In the genomic region with DNA sequence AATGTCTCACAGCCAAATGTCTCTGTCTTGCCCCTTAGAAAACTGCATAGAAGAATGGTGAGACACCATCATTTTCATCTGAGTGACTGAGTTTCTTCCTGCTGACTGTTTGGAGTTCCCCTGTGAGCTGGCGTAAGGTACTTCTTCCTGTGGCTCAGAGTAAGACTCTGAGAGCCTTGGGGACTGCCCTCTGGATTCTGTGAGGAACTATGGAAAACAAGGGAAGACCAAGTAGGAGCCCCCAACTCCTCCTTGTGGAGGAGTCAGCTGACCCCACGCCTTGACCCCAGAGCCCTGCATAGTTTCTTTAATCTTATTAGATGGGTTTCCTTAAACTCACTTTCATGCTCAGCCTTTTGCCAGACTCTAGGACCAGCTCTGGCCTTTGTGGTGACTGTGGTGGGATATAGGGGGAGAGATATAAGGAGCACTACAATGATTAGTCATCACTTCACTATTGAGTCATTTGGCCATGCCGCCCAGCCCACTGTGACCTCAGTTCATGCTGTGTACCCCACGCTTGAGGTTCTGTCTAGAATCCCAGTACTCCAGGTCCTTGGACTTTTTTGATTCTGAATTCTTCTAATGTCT, we compare ENCODE assay signal across 9 cellular contexts. TPM values are rescaled to one million over a fixed set of nuclear protein-coding genes. Genes with fewer than 3 reads are reported as not detected.
DNase-seq lines count a peak whose midpoint lies in the region; TF ChIP-seq lines count a peak whose summit lies in the region.
"Had no signal": no experiment of that assay in that cellular context is flagged by ENCODE, and none has a peak within 500 bp of the region (broad histone marks: within the 10 kb centered on the region; RNA-seq: fewer than 3 reads in every experiment).

No MANE protein-coding gene starts in this region.

- H3K27ac ChIP-seq in substantia nigra (ENCODE audit: low read depth, low read length, poor library complexity, severe bottlenecking) = no peak overlapping the region

- peak; percentile 57 for DNase-seq in GM12864 (ENCODE audit: low read depth)
- peak; percentile 66 for DNase-seq in HCEC 1CT
- peak; percentile 74 for DNase-seq in NCI-H226
- DNase-seq in activated effector memory CD4-positive, alpha-beta T cell treated with Interleukin-2 at 50 U/mL for 16 hours = peak; percentile 18
- no peak for DNase-seq in osteocyte (ENCODE audit: extremely low spot score, unreplicated experiment)
- DNase-seq in anterior cingulate cortex (lab: John Stamatoyannopoulos, UW) = no peak
- DNase-seq in substantia nigra (lab: John Stamatoyannopoulos, UW) = no peak
- no peak for DNase-seq in nucleus accumbens (lab: John Stamatoyannopoulos, UW)

- no peak overlapping the region for H3K4me3 ChIP-seq in GM12864 (ENCODE audit: low read depth, low read length)

- peaks cover 13% of the 10 kb centered on the region for H3K36me3 Mint-ChIP-seq in osteocyte (ENCODE audit: unreplicated experiment)

- peaks cover 8% of the 10 kb centered on the region for H3K4me1 Mint-ChIP-seq in osteocyte (ENCODE audit: unreplicated experiment)

- H3K4me3 Mint-ChIP-seq in osteocyte (ENCODE audit: unreplicated experiment) = no peak overlapping the region
- H3K4me3 Mint-ChIP-seq: nephron had no signal

- TF ChIP-seq CTCF in GM12864 (IDR thresholded peaks at IDR 0.05; ENCODE audit: low read depth, low read length, missing control alignments) = no peak
- TF ChIP-seq CTCF in osteocyte (IDR thresholded peaks at IDR 0.05) = no peak

- H3K9me3 Mint-ChIP-seq in osteocyte (ENCODE audit: unreplicated experiment) = no peaks in the 10 kb centered on the region
- H3K9me3 Mint-ChIP-seq: nephron had no signal

- H3K27me3 Mint-ChIP-seq in osteocyte (ENCODE audit: unreplicated experiment) = no peaks in the 10 kb centered on the region

- H3K27ac Mint-ChIP-seq in osteocyte (ENCODE audit: unreplicated experiment) = peak overlapping the region; percentile 49
- H3K27ac Mint-ChIP-seq: nephron had no signal

RNA-seq across cellular contexts. Expression of a gene that starts 51.8 kb away (rescaled TPM):
- total RNA-seq in osteocyte = 22.3 TPM in 2 replicates

Comparison
In these comparisons a context has a peak if more than half of its experiments do, and no peak if none do; other contexts are left out.
1. DNase-seq: peak in GM12864 (single experiment), HCEC 1CT (single experiment), NCI-H226 (single experiment) and activated effector memory CD4-positive, alpha-beta T cell treated with Interleukin-2 at 50 U/mL for 16 hours (single experiment); none in osteocyte (single experiment), anterior cingulate cortex (0 of 58), substantia nigra (0 of 49) and nucleus accumbens (0 of 56).